13 cellular contexts compared by ENCODE assay signal in genomic region chr5:57841671-57842375, GRCh38.
DNase-seq lines count a peak whose midpoint lies in the region; ATAC-seq and TF ChIP-seq lines count a peak whose summit lies in the region.
"Had no signal": no experiment of that assay in that cellular context is flagged by ENCODE, and none has a peak within 500 bp of the region (broad histone marks: within the 10 kb centered on the region; RNA-seq: fewer than 3 reads in every experiment).

No MANE protein-coding gene starts in this region.

- H3K27ac ChIP-seq in iPS-20b (ENCODE audit: low read length) (peak overlapping the region; percentile 34), esophagus squamous epithelium (peak overlapping the region in 1 of 4 donors; percentile 10)

- no peak overlapping the region; the same call in 1 of the 2 replicates for H3K9ac ChIP-seq in iPS-20b (ENCODE audit: low read depth, low read length)

- POLR2A ChIA-PET in MCF 10A (lab: Yijun Ruan, JAX), result interaction anchor here (0.6 to 1.9 kb wide), 12 partner anchors 9 to 618 kb away, joined by 3 to 8 read pairs (median 4); partner anchors contain the start of gene PLK2

- 12 to 23% methylated on average over 5 of the region's 5 CpGs for WGBS in esophagus squamous epithelium, 2 donors

- BruUV-seq in MCF 10A (replicated peaks; lab: Mats Ljungman, UMichigan), result no TSS peak

- H3K36me3 ChIP-seq in iPS-20b (ENCODE audit: insufficient read depth, low read depth, low read length) (no peaks in the 10 kb centered on the region), esophagus squamous epithelium (no peaks in the 10 kb centered on the region)

- H3K4me3 Mint-ChIP-seq in MCF 10A (ENCODE audit: unreplicated experiment), result peak overlapping the region; percentile 51
- H3K4me3 Mint-ChIP-seq in natural killer cell treated with Interleukin-12 subunit alpha and Interleukin-12 subunit beta and Interleukin-15 and Interleukin-18, amount 100 ng/mL, for 72 hours, result no peak overlapping the region
- H3K4me3 Mint-ChIP-seq: activated CD4-positive, alpha-beta memory T cell treated with anti-CD3 and anti-CD28 coated beads, Interleukin-2, amount 10 ng/mL, durations not matched to agents 7 days and 5 days; B cell; stimulated activated naive CD8-positive, alpha-beta T cell treated with anti-CD3 and anti-CD28 coated beads, Interleukin-15, Interleukin-2, amounts not matched to agents 100 ng/mL and 50 ng/mL, for 24 hours had no signal

- peak overlapping the region; percentile 47 for H3K27ac Mint-ChIP-seq in MCF 10A (ENCODE audit: low read depth, unreplicated experiment)
- no peak overlapping the region for H3K27ac Mint-ChIP-seq in natural killer cell treated with Interleukin-12 subunit alpha and Interleukin-12 subunit beta and Interleukin-15 and Interleukin-18, amount 100 ng/mL, for 72 hours
- H3K27ac Mint-ChIP-seq: activated CD4-positive, alpha-beta memory T cell treated with anti-CD3 and anti-CD28 coated beads, Interleukin-2, amount 10 ng/mL, durations not matched to agents 7 days and 5 days; B cell; stimulated activated naive CD8-positive, alpha-beta T cell treated with anti-CD3 and anti-CD28 coated beads, Interleukin-15, Interleukin-2, amounts not matched to agents 100 ng/mL and 50 ng/mL, for 24 hours had no signal

- H3K27me3 Mint-ChIP-seq in MCF 10A (ENCODE audit: insufficient read depth, unreplicated experiment), result no peaks in the 10 kb centered on the region
- H3K27me3 Mint-ChIP-seq in natural killer cell treated with Interleukin-12 subunit alpha and Interleukin-12 subunit beta and Interleukin-15 and Interleukin-18, amount 100 ng/mL, for 72 hours, result peaks cover 0 to 11% of the 10 kb centered on the region in 2 donors
- H3K27me3 Mint-ChIP-seq: activated CD4-positive, alpha-beta memory T cell treated with anti-CD3 and anti-CD28 coated beads, Interleukin-2, amount 10 ng/mL, durations not matched to agents 7 days and 5 days; B cell had no signal

- TF ChIP-seq CTCF in MCF 10A (IDR thresholded peaks at IDR 0.05; ENCODE audit: unreplicated experiment), result no peak
- no peak for TF ChIP-seq CTCF in esophagus squamous epithelium (IDR thresholded peaks at IDR 0.05)

- no peak for ATAC-seq in HG02798 (IDR thresholded peaks at IDR 0.05; ENCODE audit: poor library complexity, unreplicated experiment)
- ATAC-seq in natural killer cell treated with Interleukin-12 subunit alpha and Interleukin-12 subunit beta and Interleukin-15 and Interleukin-18, amount 100 ng/mL, for 72 hours, result no peak

- H3K27me3 ChIP-seq in iPS-20b (ENCODE audit: insufficient read depth, low read length) (no peaks in the 10 kb centered on the region), esophagus squamous epithelium (no peaks in the 10 kb centered on the region)

- no peaks in the 10 kb centered on the region for H3K9me3 ChIP-seq in iPS-20b (ENCODE audit: insufficient read depth, low read depth, low read length)
- H3K9me3 ChIP-seq in esophagus squamous epithelium, result no peaks in the 10 kb centered on the region

- H3K4me1 Mint-ChIP-seq in MCF 10A (ENCODE audit: insufficient read depth, unreplicated experiment), result peaks cover 61% of the 10 kb centered on the region
- no peaks in the 10 kb centered on the region for H3K4me1 Mint-ChIP-seq in natural killer cell treated with Interleukin-12 subunit alpha and Interleukin-12 subunit beta and Interleukin-15 and Interleukin-18, amount 100 ng/mL, for 72 hours (ENCODE audit: low read depth in 2 of 2)
- H3K4me1 Mint-ChIP-seq: activated CD4-positive, alpha-beta memory T cell treated with anti-CD3 and anti-CD28 coated beads, Interleukin-2, amount 10 ng/mL, durations not matched to agents 7 days and 5 days; B cell had no signal

- H3K4me1 ChIP-seq in iPS-20b (ENCODE audit: insufficient read depth, low read length) (peaks cover 18% of the 10 kb centered on the region), esophagus squamous epithelium (peaks cover 0 to 18% (median 8%) of the 10 kb centered on the region in 3 donors)

- H3K9me3 Mint-ChIP-seq in MCF 10A (ENCODE audit: unreplicated experiment), result peaks cover 9% of the 10 kb centered on the region
- H3K9me3 Mint-ChIP-seq in natural killer cell treated with Interleukin-12 subunit alpha and Interleukin-12 subunit beta and Interleukin-15 and Interleukin-18, amount 100 ng/mL, for 72 hours, result peaks cover 3% of the 10 kb centered on the region
- H3K9me3 Mint-ChIP-seq: activated CD4-positive, alpha-beta memory T cell treated with anti-CD3 and anti-CD28 coated beads, Interleukin-2, amount 10 ng/mL, durations not matched to agents 7 days and 5 days; stimulated activated naive CD8-positive, alpha-beta T cell treated with anti-CD3 and anti-CD28 coated beads, Interleukin-15, Interleukin-2, amounts not matched to agents 100 ng/mL and 50 ng/mL, for 24 hours had no signal

- DNase-seq in A172 (ENCODE audit: low spot score) (peak; percentile 100), HS-5 (ENCODE audit: low read depth) (peak; percentile 99), MCF 10A (ENCODE audit: unreplicated experiment) (peak; percentile 82), NCI-H2196 treated with DMSO at 0.1 percent for 48 hours (lab: John Stamatoyannopoulos, UW; ENCODE audit: unreplicated experiment) (no peak), esophagus squamous epithelium (lab: John Stamatoyannopoulos, UW) (no peak)
- DNase-seq in natural killer cell treated with Interleukin-12 subunit alpha and Interleukin-12 subunit beta and Interleukin-15 and Interleukin-18, amount 100 ng/mL, for 72 hours (ENCODE audit: low spot score), result no peak
- DNase-seq: activated CD4-positive, alpha-beta memory T cell treated with anti-CD3 and anti-CD28 coated beads, Interleukin-2, amount 10 ng/mL, durations not matched to agents 7 days and 5 days; cerebellar nuclear complex; NK-92 treated with Interleukin-12 subunit alpha and Interleukin-12 subunit beta, amount 100 ng/mL, for 24 hours had no signal

- no peak for TF ChIP-seq POLR2A in esophagus squamous epithelium (IDR thresholded peaks at IDR 0.05)

- H3K36me3 Mint-ChIP-seq in MCF 10A (ENCODE audit: insufficient read depth, unreplicated experiment), result no peaks in the 10 kb centered on the region
- H3K36me3 Mint-ChIP-seq in natural killer cell treated with Interleukin-12 subunit alpha and Interleukin-12 subunit beta and Interleukin-15 and Interleukin-18, amount 100 ng/mL, for 72 hours, result no peaks in the 10 kb centered on the region

- CTCF ChIA-PET in MCF 10A (lab: Yijun Ruan, JAX), result interaction anchor here (0.5 to 1.3 kb wide), 5 partner anchors 15 to 192 kb away, joined by 3 to 6 read pairs (median 4); no protein-coding TSS in a partner anchor

- H3K4me3 ChIP-seq in iPS-20b (ENCODE audit: low read length), result no peak overlapping the region
- no peak overlapping the region for H3K4me3 ChIP-seq in esophagus squamous epithelium

- intact Hi-C loops in MCF 10A (cut with micrococcal nuclease) (loop anchor here (1.0 kb wide), 1 partner anchor 46 kb away; no protein-coding TSS in a partner anchor), esophagus squamous epithelium (cut with DNase I) (no loop called here)

Comparison
In these comparisons a context has a peak if more than half of its experiments do, and no peak if none do; other contexts are left out.
1. DNase-seq: peak in A172 (single experiment), HS-5 (single experiment) and MCF 10A (single experiment); none in NCI-H2196 treated with DMSO at 0.1 percent for 48 hours (single experiment), natural killer cell treated with Interleukin-12 subunit alpha and Interleukin-12 subunit beta and Interleukin-15 and Interleukin-18, amount 100 ng/mL, for 72 hours (single experiment) and esophagus squamous epithelium (single experiment).